Comparison of ENCODE assay signal across 11 cellular contexts in the genomic region with DNA sequence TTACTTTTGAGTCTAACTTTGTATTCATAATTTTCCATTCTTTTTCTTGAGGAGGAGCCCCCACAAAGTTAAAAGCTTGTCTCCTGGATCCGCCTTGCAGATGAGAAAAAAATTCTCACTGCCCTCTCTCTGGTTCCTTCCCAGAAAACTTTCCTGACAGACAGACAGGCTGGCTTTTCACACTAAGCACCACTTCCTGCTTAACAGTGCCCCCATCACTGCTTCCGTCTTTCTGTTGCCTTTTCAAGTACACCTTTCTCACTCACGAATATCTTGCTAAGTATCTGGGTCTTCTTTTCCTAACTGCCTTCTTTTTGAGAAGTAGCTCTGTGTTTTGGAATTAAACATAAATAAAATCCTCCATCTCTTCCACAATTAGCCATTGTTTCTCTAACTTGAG. TPM values are rescaled to one million over a fixed set of nuclear protein-coding genes. Genes with fewer than 3 reads are reported as not detected.
DNase-seq lines count a peak whose midpoint lies in the region; ATAC-seq and TF ChIP-seq lines count a peak whose summit lies in the region.
"Had no signal": no experiment of that assay in that cellular context is flagged by ENCODE, and none has a peak within 500 bp of the region (broad histone marks: within the 10 kb centered on the region; RNA-seq: fewer than 3 reads in every experiment).

No MANE protein-coding gene starts in this region.

- no peak for TF ChIP-seq CTCF in tibial artery (IDR thresholded peaks at IDR 0.05)

- H3K27me3 Mint-ChIP-seq in stimulated activated naive CD8-positive, alpha-beta T cell treated with anti-CD3 and anti-CD28 coated beads, Interleukin-15, Interleukin-2, amounts not matched to agents 100 ng/mL and 50 ng/mL, for 24 hours, result no peaks in the 10 kb centered on the region
- H3K27me3 Mint-ChIP-seq in activated naive CD8-positive, alpha-beta T cell, result no peaks in the 10 kb centered on the region

- intact Hi-C loops in tibial artery (cut with DNase I; ENCODE audit: low total_unique reads), result no loop called here

- ATAC-seq in stimulated activated naive CD8-positive, alpha-beta T cell treated with anti-CD3 and anti-CD28 coated beads, Interleukin-15, Interleukin-2, amounts not matched to agents 100 U/mL and 50 U/mL, for 24 hours, result no peak
- peak; percentile 40 for ATAC-seq in HG03460 (IDR thresholded peaks at IDR 0.05; ENCODE audit: unreplicated experiment)
- ATAC-seq in HG03095 (IDR thresholded peaks at IDR 0.05; ENCODE audit: unreplicated experiment), result no peak

- peak overlapping the region; percentile 73 for H3K4me3 Mint-ChIP-seq in stimulated activated naive CD8-positive, alpha-beta T cell treated with anti-CD3 and anti-CD28 coated beads, Interleukin-15, Interleukin-2, amounts not matched to agents 100 ng/mL and 50 ng/mL, for 24 hours
- peak overlapping the region; percentile 81 for H3K4me3 Mint-ChIP-seq in activated naive CD8-positive, alpha-beta T cell

- H3K27ac Mint-ChIP-seq in stimulated activated naive CD8-positive, alpha-beta T cell treated with anti-CD3 and anti-CD28 coated beads, Interleukin-15, Interleukin-2, amounts not matched to agents 100 ng/mL and 50 ng/mL, for 24 hours, result peak overlapping the region; percentile 92
- H3K27ac Mint-ChIP-seq in activated naive CD8-positive, alpha-beta T cell, result peak overlapping the region; percentile 93

- DNase-seq in stimulated activated naive CD8-positive, alpha-beta T cell treated with anti-CD3 and anti-CD28 coated beads, Interleukin-15, Interleukin-2, amounts not matched to agents 100 U/mL and 50 U/mL, for 24 hours, result no peak
- DNase-seq in cerebellum (ENCODE audit: low spot score) (no peak), tibial artery (no peak), HuH-7 (ENCODE audit: low spot score) (no peak)
- DNase-seq: activated effector memory CD4-positive, alpha-beta T cell treated with Interleukin-2 at 50 U/mL for 16 hours; NCI-H2029 treated with DMSO at 0.1 percent for 48 hours had no signal

- H3K27ac ChIP-seq in tibial artery, result no peak overlapping the region
- H3K27ac ChIP-seq: SJSA1 had no signal

- no peak overlapping the region for H3K4me3 ChIP-seq in tibial artery
- H3K4me3 ChIP-seq: SJSA1 had no signal

- H3K9me3 Mint-ChIP-seq in stimulated activated naive CD8-positive, alpha-beta T cell treated with anti-CD3 and anti-CD28 coated beads, Interleukin-15, Interleukin-2, amounts not matched to agents 100 ng/mL and 50 ng/mL, for 24 hours, result no peaks in the 10 kb centered on the region
- H3K9me3 Mint-ChIP-seq in activated naive CD8-positive, alpha-beta T cell (ENCODE audit: low read depth), result no peaks in the 10 kb centered on the region

- no peaks in the 10 kb centered on the region for H3K9me3 ChIP-seq in tibial artery
- H3K9me3 ChIP-seq: SJSA1 had no signal

- no peaks in the 10 kb centered on the region for H3K36me3 Mint-ChIP-seq in stimulated activated naive CD8-positive, alpha-beta T cell treated with anti-CD3 and anti-CD28 coated beads, Interleukin-15, Interleukin-2, amounts not matched to agents 100 ng/mL and 50 ng/mL, for 24 hours (ENCODE audit: low read depth)
- no peaks in the 10 kb centered on the region for H3K36me3 Mint-ChIP-seq in activated naive CD8-positive, alpha-beta T cell

- H3K4me1 ChIP-seq in tibial artery, result no peaks in the 10 kb centered on the region
- H3K4me1 ChIP-seq: SJSA1 had no signal

- peaks cover 51% of the 10 kb centered on the region for H3K4me1 Mint-ChIP-seq in stimulated activated naive CD8-positive, alpha-beta T cell treated with anti-CD3 and anti-CD28 coated beads, Interleukin-15, Interleukin-2, amounts not matched to agents 100 ng/mL and 50 ng/mL, for 24 hours (ENCODE audit: low read depth)
- H3K4me1 Mint-ChIP-seq in activated naive CD8-positive, alpha-beta T cell (ENCODE audit: low read depth), result peaks cover 52% of the 10 kb centered on the region

- no peaks in the 10 kb centered on the region for H3K36me3 ChIP-seq in tibial artery
- H3K36me3 ChIP-seq: SJSA1 had no signal

- no peaks in the 10 kb centered on the region for H3K27me3 ChIP-seq in tibial artery
- H3K27me3 ChIP-seq: SJSA1 had no signal

RNA-seq across cellular contexts. Expression of gene LMBRD1, which starts 19.8 kb away (rescaled TPM):
- total RNA-seq in cerebellum, result 56.3 TPM

RNA-seq across cellular contexts. Expression of gene COL19A1, which starts 49.8 kb away (rescaled TPM):
- 0.45 TPM for total RNA-seq in cerebellum
- total RNA-seq: SJSA1 had no signal
